ENCODE assay signal across 12 cellular contexts in genomic region chr7:74033372-74034311, GRCh38. TPM values are rescaled to one million over a fixed set of nuclear protein-coding genes. Genes with fewer than 3 reads are reported as not detected.
DNase-seq lines count a peak whose midpoint lies in the region; ATAC-seq and TF ChIP-seq lines count a peak whose summit lies in the region.
"Had no signal": no experiment of that assay in that cellular context is flagged by ENCODE, and none has a peak within 500 bp of the region (broad histone marks: within the 10 kb centered on the region; RNA-seq: fewer than 3 reads in every experiment).

No MANE protein-coding gene starts in this region.

- H3K79me2 ChIP-seq in osteoblast (ENCODE audit: insufficient read depth, low read length) = no peaks in the 10 kb centered on the region

- no peaks in the 10 kb centered on the region for H3K36me3 Mint-ChIP-seq in activated T-helper 2 cell treated with anti-CD3 and anti-CD28 coated beads, Interferon-gamma antibody, Interleukin-2, Interleukin-4, amounts not matched to agents 10 μg/mL and 5 μg/mL and 100 μg/mL, durations not matched to agents 14 hours and 24 hours and 36 hours (ENCODE audit: low read depth)

- peaks cover 6% of the 10 kb centered on the region for H3K27me3 ChIP-seq in osteoblast (ENCODE audit: insufficient read depth, low read length)

- H3K4me1 ChIP-seq in osteoblast (ENCODE audit: insufficient read depth, low read length) = peaks cover 15% of the 10 kb centered on the region

- intact Hi-C loops in left cardiac atrium (cut with DNase I) = no loop called here
- intact Hi-C loops in activated T-helper 2 cell treated with anti-CD3 and anti-CD28 coated beads, Interferon-gamma antibody, Interleukin-2, Interleukin-4, amounts not matched to agents 10 μg/mL and 5 μg/mL and 100 μg/mL, durations not matched to agents 14 hours and 24 hours and 36 hours (cut with micrococcal nuclease) = no loop called here

- peak overlapping the region; percentile 45 for H3K4me2 ChIP-seq in osteoblast (ENCODE audit: insufficient read depth, low read length)

- no peaks in the 10 kb centered on the region for H4K20me1 ChIP-seq in osteoblast (ENCODE audit: insufficient read depth, low read length)

- H3K4me1 Mint-ChIP-seq in activated T-helper 2 cell treated with anti-CD3 and anti-CD28 coated beads, Interferon-gamma antibody, Interleukin-2, Interleukin-4, amounts not matched to agents 10 μg/mL and 5 μg/mL and 100 μg/mL, durations not matched to agents 14 hours and 24 hours and 36 hours (ENCODE audit: low read depth) = no peaks in the 10 kb centered on the region

- H2AFZ ChIP-seq in osteoblast (ENCODE audit: low read length) = peak overlapping the region; percentile 77

- no peaks in the 10 kb centered on the region for H3K36me3 ChIP-seq in osteoblast (ENCODE audit: insufficient read depth, low read length)

- no peak overlapping the region for H3K27ac Mint-ChIP-seq in activated T-helper 2 cell treated with anti-CD3 and anti-CD28 coated beads, Interferon-gamma antibody, Interleukin-2, Interleukin-4, amounts not matched to agents 10 μg/mL and 5 μg/mL and 100 μg/mL, durations not matched to agents 14 hours and 24 hours and 36 hours
- H3K27ac Mint-ChIP-seq: activated B cell treated with CpG ODN at 0.5 μM for 24 hours; activated naive CD8-positive, alpha-beta T cell treated with anti-CD3 and anti-CD28 coated beads, Interleukin-2, amount 50 U/mL, for 24 hours had no signal

- H3K4me3 ChIP-seq in osteoblast (ENCODE audit: insufficient read depth, low read length) = peak overlapping the region; percentile 22

- no peaks in the 10 kb centered on the region for H3K9me3 ChIP-seq in osteoblast (ENCODE audit: low read depth, low read length)

- peaks cover 27% of the 10 kb centered on the region for H3K27me3 Mint-ChIP-seq in activated T-helper 2 cell treated with anti-CD3 and anti-CD28 coated beads, Interferon-gamma antibody, Interleukin-2, Interleukin-4, amounts not matched to agents 10 μg/mL and 5 μg/mL and 100 μg/mL, durations not matched to agents 14 hours and 24 hours and 36 hours (ENCODE audit: low read depth)

- peak overlapping the region; percentile 58 for H3K27ac ChIP-seq in osteoblast (ENCODE audit: low read depth, low read length)

- ATAC-seq in left cardiac atrium = peak; percentile 77
- ATAC-seq: activated naive CD8-positive, alpha-beta T cell treated with anti-CD3 and anti-CD28 coated beads, Interleukin-2, amount 50 U/mL, for 24 hours had no signal

- TF ChIP-seq CTCF in osteoblast (IDR thresholded peaks at IDR 0.05; ENCODE audit: extremely low read depth, low read depth, low read length) = no peak

- no peak overlapping the region for H3K4me3 Mint-ChIP-seq in activated T-helper 2 cell treated with anti-CD3 and anti-CD28 coated beads, Interferon-gamma antibody, Interleukin-2, Interleukin-4, amounts not matched to agents 10 μg/mL and 5 μg/mL and 100 μg/mL, durations not matched to agents 14 hours and 24 hours and 36 hours (ENCODE audit: low read depth)
- H3K4me3 Mint-ChIP-seq: activated B cell treated with CpG ODN at 0.5 μM for 24 hours; activated naive CD8-positive, alpha-beta T cell treated with anti-CD3 and anti-CD28 coated beads, Interleukin-2, amount 50 U/mL, for 24 hours had no signal

- DNase-seq in NCI-H748 (lab: John Stamatoyannopoulos, UW; ENCODE audit: unreplicated experiment) (peak; percentile 34), NCI-H748 treated with DMSO at 0.1 percent for 48 hours (lab: John Stamatoyannopoulos, UW) (no peak), left cardiac atrium (peak; percentile 92), osteoblast (ENCODE audit: insufficient read length, low spot score, missing footprints) (peak; percentile 95), NK-92 (lab: John Stamatoyannopoulos, UW; ENCODE audit: unreplicated experiment) (no peak), AML-193 (lab: John Stamatoyannopoulos, UW) (no peak), T-helper 1 cell (no peak)
- no peak for DNase-seq in activated T-helper 2 cell treated with anti-CD3 and anti-CD28 coated beads, Interferon-gamma antibody, Interleukin-2, Interleukin-4, amounts not matched to agents 10 μg/mL and 5 μg/mL and 100 μg/mL, durations not matched to agents 14 hours and 24 hours and 36 hours (ENCODE audit: low spot score)
- DNase-seq: activated B cell treated with CpG ODN at 0.5 μM for 24 hours; activated naive CD8-positive, alpha-beta T cell treated with anti-CD3 and anti-CD28 coated beads, Interleukin-2, amount 50 U/mL, for 24 hours; stimulated activated CD4-positive, alpha-beta T cell treated with anti-CD3 and anti-CD28 coated beads, Interleukin-1b, Interleukin-23, amount 100 ng/mL, for 48 hours had no signal

- no peaks in the 10 kb centered on the region for H3K9me3 Mint-ChIP-seq in activated T-helper 2 cell treated with anti-CD3 and anti-CD28 coated beads, Interferon-gamma antibody, Interleukin-2, Interleukin-4, amounts not matched to agents 10 μg/mL and 5 μg/mL and 100 μg/mL, durations not matched to agents 14 hours and 24 hours and 36 hours
- H3K9me3 Mint-ChIP-seq: activated B cell treated with CpG ODN at 0.5 μM for 24 hours; activated naive CD8-positive, alpha-beta T cell treated with anti-CD3 and anti-CD28 coated beads, Interleukin-2, amount 50 U/mL, for 24 hours had no signal

RNA-seq across cellular contexts. Expression of gene ELN, which starts 5.7 kb away (rescaled TPM):
- total RNA-seq in left cardiac atrium (100 to 1,000 TPM in 1 of 2 donors, 10 to 100 TPM in 1; 91.7 to 166 TPM), osteoblast (69.1 and 113 TPM in 2 replicates)
- not detected in 2 replicates for total RNA-seq in activated T-helper 2 cell treated with anti-CD3 and anti-CD28 coated beads, Interferon-gamma antibody, Interleukin-2, Interleukin-4, amounts not matched to agents 10 μg/mL and 5 μg/mL and 100 μg/mL, durations not matched to agents 14 hours and 24 hours and 36 hours
- total RNA-seq: activated B cell treated with CpG ODN at 0.5 μM for 24 hours, NCI-H460 had no signal

RNA-seq across cellular contexts. Expression of gene LIMK1, which starts 50.0 kb away (rescaled TPM):
- total RNA-seq in left cardiac atrium (10 to 100 TPM; 11.4 to 11.6 TPM), osteoblast (46.7 and 48.9 TPM in 2 replicates)
- 29.6 and 34.4 TPM in 2 replicates for total RNA-seq in activated T-helper 2 cell treated with anti-CD3 and anti-CD28 coated beads, Interferon-gamma antibody, Interleukin-2, Interleukin-4, amounts not matched to agents 10 μg/mL and 5 μg/mL and 100 μg/mL, durations not matched to agents 14 hours and 24 hours and 36 hours

Comparison
In these comparisons a context has a peak if more than half of its experiments do, and no peak if none do; other contexts are left out.
1. DNase-seq: peak in NCI-H748 (single experiment), left cardiac atrium (single experiment) and osteoblast (single experiment); none in NCI-H748 treated with DMSO at 0.1 percent for 48 hours (single experiment), NK-92 (single experiment), activated T-helper 2 cell treated with anti-CD3 and anti-CD28 coated beads, Interferon-gamma antibody, Interleukin-2, Interleukin-4, amounts not matched to agents 10 μg/mL and 5 μg/mL and 100 μg/mL, durations not matched to agents 14 hours and 24 hours and 36 hours (single experiment), AML-193 (0 of 2) and T-helper 1 cell (0 of 5).
2. RNA of gene ELN, which starts 5.7 kb away (total RNA-seq): 91.7 to 166 TPM in left cardiac atrium and 69.1 to 113 TPM in osteoblast; not detected in activated T-helper 2 cell treated with anti-CD3 and anti-CD28 coated beads, Interferon-gamma antibody, Interleukin-2, Interleukin-4, amounts not matched to agents 10 μg/mL and 5 μg/mL and 100 μg/mL, durations not matched to agents 14 hours and 24 hours and 36 hours; every median in the first group is over 10 times any median in the second.